Comparison of ENCODE assay signal across 1 cellular context in genomic region chrX:71256051-71256450, GRCh38.
TF ChIP-seq lines count a peak whose summit lies in the region.

No MANE protein-coding gene starts in this region.

TF ChIP-seq in HCT116, 20 proteins besides CTCF, POLR2A, EP300 and RAD21:
- TF ChIP-seq JUND (IDR thresholded peaks at IDR 0.05) (no peak), SP1 (IDR thresholded peaks at IDR 0.05; ENCODE audit: low read depth) (no peak), ZFX (IDR thresholded peaks at IDR 0.05) (no peak)
TF ChIP-seq in HCT116: peak in this region for 0.
